18 cellular contexts compared by ENCODE assay signal in genomic region chr12:54349658-54350057, GRCh38. TPM values are rescaled to one million over a fixed set of nuclear protein-coding genes. Genes with fewer than 3 reads are reported as not detected.
"Had no signal": no experiment of that assay in that cellular context is flagged by ENCODE, and none has a peak within 500 bp of the region (broad histone marks: within the 10 kb centered on the region; RNA-seq: fewer than 3 reads in every experiment).

No MANE protein-coding gene starts in this region.

- H3K4me3 Mint-ChIP-seq: activated CD8-positive, alpha-beta T cell treated with anti-CD3 and anti-CD28 coated beads for 36 hours had no signal

- H3K27me3 ChIP-seq: cardiac muscle cell, gastrocnemius medialis, right lobe of liver, upper lobe of right lung had no signal

- DNase-seq: activated CD4-positive, alpha-beta T cell treated with anti-CD3 and anti-CD28 coated beads for 4 hours; activated CD8-positive, alpha-beta memory T cell treated with anti-CD3 and anti-CD28 coated beads, Interleukin-2, amount 50 U/mL, for 4 hours; activated CD8-positive, alpha-beta T cell treated with anti-CD3 and anti-CD28 coated beads for 36 hours; effector CD4-positive, alpha-beta T cell; gastrocnemius medialis; kidney; midbrain; psoas muscle; right lobe of liver; stimulated activated CD4-positive, alpha-beta T cell treated with anti-CD3 and anti-CD28 coated beads, Interleukin-1b, Interleukin-23, amount 100 ng/mL, for 48 hours; stimulated activated naive CD4-positive, alpha-beta T cell; substantia nigra; T-helper 9 cell; upper lobe of right lung had no signal

- H3K27ac Mint-ChIP-seq: activated CD8-positive, alpha-beta T cell treated with anti-CD3 and anti-CD28 coated beads for 36 hours had no signal

- H3K9me3 ChIP-seq: gastrocnemius medialis, psoas muscle, right lobe of liver, upper lobe of right lung had no signal

- H3K9me3 Mint-ChIP-seq: activated CD8-positive, alpha-beta T cell treated with anti-CD3 and anti-CD28 coated beads for 36 hours had no signal

- H3K4me3 ChIP-seq: cardiac muscle cell, gastrocnemius medialis, psoas muscle, right lobe of liver, upper lobe of right lung had no signal

- H3K27me3 Mint-ChIP-seq: activated CD8-positive, alpha-beta T cell treated with anti-CD3 and anti-CD28 coated beads for 36 hours had no signal

- H3K27ac ChIP-seq: cardiac muscle cell, gastrocnemius medialis, psoas muscle, right lobe of liver, VCaP had no signal

RNA-seq across cellular contexts. Expression of gene GPR84, which starts 14.6 kb away (rescaled TPM):
- total RNA-seq: activated CD8-positive, alpha-beta T cell treated with anti-CD3 and anti-CD28 coated beads for 36 hours; astrocyte; fibroblast of lung had no signal
- polyA plus RNA-seq: cardiac muscle cell had no signal

RNA-seq across cellular contexts. Expression of gene NFE2, which starts 48.8 kb away (rescaled TPM):
- total RNA-seq: activated CD8-positive, alpha-beta T cell treated with anti-CD3 and anti-CD28 coated beads for 36 hours had no signal
